ENCODE assay signal across 1 cellular context in genomic region chr2:64654993-64655666, GRCh38.
TF ChIP-seq lines count a peak whose summit lies in the region.

No MANE protein-coding gene starts in this region.

TF ChIP-seq in HCT116, 20 proteins besides CTCF, POLR2A, EP300 and RAD21 (continued from another document):
- TF ChIP-seq REST (IDR thresholded peaks at IDR 0.05; ENCODE audit: low read depth): no peak
TF ChIP-seq in HCT116: peak in this region for 1.
